8 cellular contexts compared by ENCODE assay signal in the genomic region with DNA sequence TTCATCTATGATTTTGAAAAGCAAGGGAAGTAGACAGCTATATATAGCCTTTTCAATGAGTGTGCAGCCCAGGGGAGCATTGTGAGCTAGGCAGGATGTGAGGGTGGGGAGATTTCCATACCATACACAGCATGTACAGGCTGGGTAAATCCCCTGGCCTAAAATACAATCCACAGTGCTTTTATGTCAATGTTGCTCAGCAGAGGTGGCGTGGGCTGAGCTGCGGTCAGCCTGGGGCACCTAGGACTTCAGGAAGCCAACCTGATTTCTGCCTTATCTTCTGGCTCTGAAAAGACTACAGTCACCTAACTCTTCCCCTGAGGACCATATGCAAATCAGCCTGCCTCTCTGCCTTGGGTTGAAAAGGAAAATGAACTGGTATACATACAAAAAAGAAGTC. TPM values are rescaled to one million over a fixed set of nuclear protein-coding genes. Genes with fewer than 3 reads are reported as not detected.
DNase-seq lines count a peak whose midpoint lies in the region; ATAC-seq, FAIRE-seq and TF ChIP-seq lines count a peak whose summit lies in the region.

No MANE protein-coding gene starts in this region.

- peak overlapping the region; percentile 90 for H3K27ac Mint-ChIP-seq in activated CD8-positive, alpha-beta T cell treated with anti-CD3 and anti-CD28 coated beads, Interleukin-2, amount 10 ng/mL, durations not matched to agents 7 days and 5 days
- H3K27ac Mint-ChIP-seq in endodermal cell: no peak overlapping the region

- 52 to 97% methylated on average over 2 of the region's 2 CpGs for WGBS in endodermal cell (ENCODE audit: insufficient coverage in 1 of 2, insufficient read length in 1 of 2), 2 experiments

- no peak overlapping the region for H3K27ac ChIP-seq in endodermal cell (ENCODE audit: low read depth, low read length)

- no peak for FAIRE-seq in frontal cortex (lab: Jason Lieb, UNC)

- H3K4me1 Mint-ChIP-seq in activated CD8-positive, alpha-beta T cell treated with anti-CD3 and anti-CD28 coated beads, Interleukin-2, amount 10 ng/mL, durations not matched to agents 7 days and 5 days (ENCODE audit: low read depth): peaks cover 81% of the 10 kb centered on the region
- peaks cover under 1% of the 10 kb centered on the region for H3K4me1 Mint-ChIP-seq in endodermal cell

- H3K9me3 ChIP-seq in endodermal cell (ENCODE audit: control insufficient read depth, low read length): no peaks in the 10 kb centered on the region

- TF ChIP-seq CTCF in endodermal cell (conservative IDR thresholded peaks at IDR 0.05): no peak

- no peak overlapping the region for H3K4me3 ChIP-seq in endodermal cell (ENCODE audit: low read length)

- H3K4me3 Mint-ChIP-seq in activated CD8-positive, alpha-beta T cell treated with anti-CD3 and anti-CD28 coated beads, Interleukin-2, amount 10 ng/mL, durations not matched to agents 7 days and 5 days: peak overlapping the region; percentile 60
- no peak overlapping the region for H3K4me3 Mint-ChIP-seq in endodermal cell

- H3K27me3 ChIP-seq in endodermal cell (ENCODE audit: control insufficient read depth, insufficient read depth, low read length, poor library complexity, severe bottlenecking): no peaks in the 10 kb centered on the region

- no peaks in the 10 kb centered on the region for H3K36me3 ChIP-seq in endodermal cell (ENCODE audit: control insufficient read depth, insufficient read depth, low read length)

- no peaks in the 10 kb centered on the region for H3K4me1 ChIP-seq in endodermal cell (ENCODE audit: control insufficient read depth, insufficient read depth, low read length)

- no peak overlapping the region for H3K9ac ChIP-seq in endodermal cell (ENCODE audit: extremely low read depth, low read length, poor library complexity, severe bottlenecking)

- ATAC-seq in GM19025 (IDR thresholded peaks at IDR 0.05; ENCODE audit: low read depth, unreplicated experiment) (peak; percentile 99), HG03139 (IDR thresholded peaks at IDR 0.05; ENCODE audit: unreplicated experiment) (peak; percentile 97), SK-N-SH treated with all-trans-retinoic acid at 6 μM for 48 hours (no peak)
- peak; percentile 97 for ATAC-seq in activated CD8-positive, alpha-beta T cell treated with anti-CD3 and anti-CD28 coated beads, Interleukin-2, amount 10 ng/mL, durations not matched to agents 7 days and 5 days

- peaks cover 20% of the 10 kb centered on the region for H3K36me3 Mint-ChIP-seq in activated CD8-positive, alpha-beta T cell treated with anti-CD3 and anti-CD28 coated beads, Interleukin-2, amount 10 ng/mL, durations not matched to agents 7 days and 5 days (ENCODE audit: low read depth)
- peaks cover 2% of the 10 kb centered on the region for H3K36me3 Mint-ChIP-seq in endodermal cell (ENCODE audit: low read depth)

- CTCF ChIA-PET in activated CD8-positive, alpha-beta T cell treated with anti-CD3 and anti-CD28 coated beads, Interleukin-2, amount 10 ng/mL, durations not matched to agents 7 days and 5 days (lab: Charles Lee): interaction anchor here (0.7 to 3.3 kb wide), 9 partner anchors 9 to 81 kb away, joined by 3 to 28 read pairs (median 4); partner anchors contain the start of gene ITK

- POLR2A ChIA-PET in activated CD8-positive, alpha-beta T cell treated with anti-CD3 and anti-CD28 coated beads, Interleukin-2, amount 10 ng/mL, durations not matched to agents 7 days and 5 days (lab: Charles Lee): interaction anchor here (0.7 to 5.4 kb wide), 12 partner anchors 8 to 101 kb away, joined by 3 to 24 read pairs (median 8); partner anchors contain the start of genes ITK and MED7

- peak; percentile 88 for DNase-seq in activated CD8-positive, alpha-beta T cell treated with anti-CD3 and anti-CD28 coated beads, Interleukin-2, amount 10 ng/mL, durations not matched to agents 7 days and 5 days
- DNase-seq in stimulated activated CD4-positive, alpha-beta T cell treated with anti-CD3 and anti-CD28 coated beads, Interleukin-12 subunit alpha, Interleukin-12 subunit beta, amount 100 ng/mL, for 24 hours (ENCODE audit: low read depth in 2 of 2): peak; percentile 78 to 84
- no peak for DNase-seq in endodermal cell
- no peak for DNase-seq in frontal cortex (ENCODE audit: low spot score in 2 of 2)
- no peak for DNase-seq in EL

- no peaks in the 10 kb centered on the region for H3K9me3 Mint-ChIP-seq in activated CD8-positive, alpha-beta T cell treated with anti-CD3 and anti-CD28 coated beads, Interleukin-2, amount 10 ng/mL, durations not matched to agents 7 days and 5 days (ENCODE audit: insufficient read depth)
- peaks cover 16% of the 10 kb centered on the region for H3K9me3 Mint-ChIP-seq in endodermal cell

- H3K27me3 Mint-ChIP-seq in activated CD8-positive, alpha-beta T cell treated with anti-CD3 and anti-CD28 coated beads, Interleukin-2, amount 10 ng/mL, durations not matched to agents 7 days and 5 days (ENCODE audit: low read depth): no peaks in the 10 kb centered on the region
- H3K27me3 Mint-ChIP-seq in endodermal cell (ENCODE audit: insufficient read depth): no peaks in the 10 kb centered on the region

TF ChIP-seq in SK-N-SH treated with all-trans-retinoic acid at 6 μM for 48 hours, 23 proteins besides CTCF, POLR2A, EP300 and RAD21:
- TF ChIP-seq ARNTL (CRISPR knock-in tag; IDR thresholded peaks at IDR 0.05; ENCODE audit: borderline replicate concordance, low read depth) (no peak), ZFP30 (CRISPR knock-in tag; IDR thresholded peaks at IDR 0.05) (no peak), ZFP3 (CRISPR knock-in tag; IDR thresholded peaks at IDR 0.05) (no peak), BACH2 (CRISPR knock-in tag; IDR thresholded peaks at IDR 0.05; ENCODE audit: borderline replicate concordance) (no peak), CSRNP3 (CRISPR knock-in tag; IDR thresholded peaks at IDR 0.05) (no peak), GLIS3 (CRISPR knock-in tag; IDR thresholded peaks at IDR 0.05) (no peak), TCF4 (CRISPR knock-in tag; IDR thresholded peaks at IDR 0.05; ENCODE audit: borderline replicate concordance) (no peak)
- TF ChIP-seq, protein P1, sequence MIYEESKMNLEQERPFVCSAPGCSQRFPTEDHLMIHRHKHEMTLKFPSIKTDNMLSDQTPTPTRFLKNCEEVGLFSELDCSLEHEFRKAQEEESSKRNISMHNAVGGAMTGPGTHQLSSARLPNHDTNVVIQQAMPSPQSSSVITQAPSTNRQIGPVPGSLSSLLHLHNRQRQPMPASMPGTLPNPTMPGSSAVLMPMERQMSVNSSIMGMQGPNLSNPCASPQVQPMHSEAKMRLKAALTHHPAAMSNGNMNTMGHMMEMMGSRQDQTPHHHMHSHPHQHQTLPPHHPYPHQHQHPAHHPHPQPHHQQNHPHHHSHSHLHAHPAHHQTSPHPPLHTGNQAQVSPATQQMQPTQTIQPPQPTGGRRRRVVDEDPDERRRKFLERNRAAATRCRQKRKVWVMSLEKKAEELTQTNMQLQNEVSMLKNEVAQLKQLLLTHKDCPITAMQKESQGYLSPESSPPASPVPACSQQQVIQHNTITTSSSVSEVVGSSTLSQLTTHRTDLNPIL (CRISPR knock-in tag; IDR thresholded peaks at IDR 0.05; ENCODE audit: low read depth): no peak
TF ChIP-seq in SK-N-SH treated with all-trans-retinoic acid at 6 μM for 48 hours: peak in this region for 0.

RNA-seq across cellular contexts. Expression of gene GARIN3, which starts 6.3 kb away (rescaled TPM):
- not detected for total RNA-seq in activated CD8-positive, alpha-beta T cell treated with anti-CD3 and anti-CD28 coated beads, Interleukin-2, amount 10 ng/mL, durations not matched to agents 7 days and 5 days
- not detected for total RNA-seq in endodermal cell
- polyA plus RNA-seq in endodermal cell (2013, experiment 1 of 2): not detected
- not detected for polyA plus RNA-seq in endodermal cell (2013, experiment 2 of 2)
- total RNA-seq in frontal cortex: not detected

RNA-seq across cellular contexts. Expression of gene ITK, which starts 8.2 kb away (rescaled TPM):
- 100 to 1,000 TPM; 254 to 263 TPM for total RNA-seq in activated CD8-positive, alpha-beta T cell treated with anti-CD3 and anti-CD28 coated beads, Interleukin-2, amount 10 ng/mL, durations not matched to agents 7 days and 5 days
- total RNA-seq in endodermal cell (under 1 TPM; 0.31 to 0.38 TPM), frontal cortex (not detected)
- polyA plus RNA-seq in endodermal cell (2013, experiment 1 of 2): not detected
- 0.08 TPM for polyA plus RNA-seq in endodermal cell (2013, experiment 2 of 2)

RNA-seq across cellular contexts. Expression of gene MED7, which starts 29.7 kb away (rescaled TPM):
- 10 to 100 TPM; 13.1 to 13.9 TPM for total RNA-seq in activated CD8-positive, alpha-beta T cell treated with anti-CD3 and anti-CD28 coated beads, Interleukin-2, amount 10 ng/mL, durations not matched to agents 7 days and 5 days
- 10 to 100 TPM; 14.8 to 19.1 TPM for total RNA-seq in endodermal cell
- 18.5 TPM for polyA plus RNA-seq in endodermal cell (2013, experiment 1 of 2)
- polyA plus RNA-seq in endodermal cell (2013, experiment 2 of 2): 18.9 TPM
- 44.4 TPM for total RNA-seq in frontal cortex

Comparison
In these comparisons a context has a peak if more than half of its experiments do, and no peak if none do; other contexts are left out.
1. DNase-seq: peak in activated CD8-positive, alpha-beta T cell treated with anti-CD3 and anti-CD28 coated beads, Interleukin-2, amount 10 ng/mL, durations not matched to agents 7 days and 5 days (single experiment) and stimulated activated CD4-positive, alpha-beta T cell treated with anti-CD3 and anti-CD28 coated beads, Interleukin-12 subunit alpha, Interleukin-12 subunit beta, amount 100 ng/mL, for 24 hours (2 of 2); none in endodermal cell (single experiment), frontal cortex (0 of 2) and EL (single experiment).
2. RNA of gene ITK, which starts 8.2 kb away (total RNA-seq): 254 to 263 TPM in activated CD8-positive, alpha-beta T cell treated with anti-CD3 and anti-CD28 coated beads, Interleukin-2, amount 10 ng/mL, durations not matched to agents 7 days and 5 days; 0.31 to 0.38 TPM in endodermal cell and not detected in frontal cortex (single experiment); every median in the first group is over 100 times any median in the second.